ENCODE assay signal across 16 cellular contexts in genomic region chr19:55315956-55316525, GRCh38. TPM values are rescaled to one million over a fixed set of nuclear protein-coding genes. Genes with fewer than 3 reads are reported as not detected.
DNase-seq lines count a peak whose midpoint lies in the region; ATAC-seq, FAIRE-seq and TF ChIP-seq lines count a peak whose summit lies in the region.
"Had no signal": no experiment of that assay in that cellular context is flagged by ENCODE, and none has a peak within 500 bp of the region (broad histone marks: within the 10 kb centered on the region; RNA-seq: fewer than 3 reads in every experiment).

No MANE protein-coding gene starts in this region.

- H3K27ac Mint-ChIP-seq in activated CD4-positive, alpha-beta T cell treated with anti-CD3 and anti-CD28 coated beads for 36 hours = no peak overlapping the region
- H3K27ac Mint-ChIP-seq: CD8-positive, alpha-beta T cell; GM23338 had no signal

- no peaks in the 10 kb centered on the region for H3K36me3 Mint-ChIP-seq in activated CD4-positive, alpha-beta T cell treated with anti-CD3 and anti-CD28 coated beads for 36 hours (ENCODE audit: low read depth)
- H3K36me3 Mint-ChIP-seq: CD8-positive, alpha-beta T cell had no signal

- intact Hi-C loops in activated CD4-positive, alpha-beta T cell treated with anti-CD3 and anti-CD28 coated beads for 36 hours (cut with DNase I, micrococcal nuclease) = no loop called here

- no peaks in the 10 kb centered on the region for H3K36me3 ChIP-seq in bronchial epithelial cell (ENCODE audit: control insufficient read depth, insufficient read depth, low read length)
- H3K36me3 ChIP-seq in keratinocyte (ENCODE audit: control insufficient read depth in 2 of 2, extremely low read depth in 1 of 2, insufficient read depth in 2 of 2, low read length in 2 of 2) = no peaks in the 10 kb centered on the region
- no peaks in the 10 kb centered on the region for H3K36me3 ChIP-seq in osteoblast (ENCODE audit: insufficient read depth, low read length)

- H3K9me3 ChIP-seq in keratinocyte (ENCODE audit: control insufficient read depth, low read depth, low read length) (no peaks in the 10 kb centered on the region), osteoblast (ENCODE audit: low read depth, low read length) (no peaks in the 10 kb centered on the region)

- H3K4me3 Mint-ChIP-seq in activated CD4-positive, alpha-beta T cell treated with anti-CD3 and anti-CD28 coated beads for 36 hours = no peak overlapping the region
- H3K4me3 Mint-ChIP-seq: CD14-positive monocyte; CD8-positive, alpha-beta T cell; GM23338 had no signal

- POLR2A ChIA-PET in RWPE1 (lab: Yijun Ruan, JAX; ENCODE audit: low non-redundant PET) = interaction anchor here (0.5 kb wide), 1 partner anchor 45 kb away, joined by 6 read pairs; no protein-coding TSS in a partner anchor
- POLR2A ChIA-PET in activated CD4-positive, alpha-beta T cell treated with anti-CD3 and anti-CD28 coated beads for 36 hours (lab: Charles Lee) = no interaction called here

- CTCF ChIA-PET in RWPE1 (lab: Yijun Ruan, JAX) = interaction anchor here (0.6 to 0.7 kb wide), 2 partner anchors 14 to 75 kb away, joined by 3 read pairs; no protein-coding TSS in a partner anchor
- CTCF ChIA-PET in activated CD4-positive, alpha-beta T cell treated with anti-CD3 and anti-CD28 coated beads for 36 hours (lab: Charles Lee) = interaction anchor here (0.6 kb wide), 1 partner anchor 137 kb away, joined by 4 read pairs; no protein-coding TSS in a partner anchor

- TF ChIP-seq CTCF in RWPE1 (conservative IDR thresholded peaks at IDR 0.05; ENCODE audit: low read depth) (no peak), bronchial epithelial cell (IDR thresholded peaks at IDR 0.05; ENCODE audit: insufficient read depth, low read length, severe bottlenecking) (no peak), keratinocyte (optimal IDR thresholded peaks at IDR 0.05 in 1 of 3, IDR thresholded peaks at IDR 0.05 in 1 of 3, conservative IDR thresholded peaks at IDR 0.05 in 1 of 3; ENCODE audit: extremely low read depth in 1 of 3, insufficient read depth in 2 of 3, low read length in 3 of 3) (no peak), osteoblast (IDR thresholded peaks at IDR 0.05; ENCODE audit: extremely low read depth, low read depth, low read length) (no peak), D721Med (IDR thresholded peaks at IDR 0.05; ENCODE audit: insufficient read depth, missing control alignments) (no peak)

- DNase-seq in RWPE1 (ENCODE audit: low spot score) (peak; percentile 36), bronchial epithelial cell (ENCODE audit: low read depth) (peak; percentile 25), keratinocyte (ENCODE audit: low read depth, low spot score) (no peak), osteoblast (ENCODE audit: insufficient read length, low spot score, missing footprints) (peak; percentile 78), D721Med (ENCODE audit: insufficient read length, low spot score) (no peak), HuH-7 (ENCODE audit: low spot score) (no peak)
- no peak for DNase-seq in activated CD4-positive, alpha-beta T cell treated with anti-CD3 and anti-CD28 coated beads for 36 hours
- DNase-seq: CD8-positive, alpha-beta T cell; COR-L47; DND-41; GDM1; IMR-90 had no signal

- peak; percentile 73 for FAIRE-seq in bronchial epithelial cell (lab: Jason Lieb, UNC)
- FAIRE-seq in keratinocyte (lab: Jason Lieb, UNC) = peak; percentile 20
- no peak for FAIRE-seq in D721Med (lab: Jason Lieb, UNC)

- H2AFZ ChIP-seq in keratinocyte (ENCODE audit: control insufficient read depth, low read length) = no peak overlapping the region
- H2AFZ ChIP-seq in osteoblast (ENCODE audit: low read length) = no peak overlapping the region
- H2AFZ ChIP-seq: GM23338 had no signal

- no peak for ATAC-seq in activated CD4-positive, alpha-beta T cell treated with anti-CD3 and anti-CD28 coated beads for 36 hours
- ATAC-seq: CD8-positive, alpha-beta T cell; GM23338 had no signal

- H3K27me3 ChIP-seq in bronchial epithelial cell (ENCODE audit: control insufficient read depth, insufficient read depth, low read length) (no peaks in the 10 kb centered on the region), keratinocyte (ENCODE audit: control insufficient read depth, extremely low read depth, insufficient read depth, low read length) (peaks cover 11% of the 10 kb centered on the region), osteoblast (ENCODE audit: insufficient read depth, low read length) (no peaks in the 10 kb centered on the region)

- H3K9me3 Mint-ChIP-seq in activated CD4-positive, alpha-beta T cell treated with anti-CD3 and anti-CD28 coated beads for 36 hours (ENCODE audit: low read depth) = no peaks in the 10 kb centered on the region
- H3K9me3 Mint-ChIP-seq: CD8-positive, alpha-beta T cell; GM23338 had no signal

- dilution Hi-C loops in keratinocyte (cut with MboI; ENCODE audit: extremely low pct_ligation_motif_present, low sequenced_read_pairs) = no loop called here

- H3K79me2 ChIP-seq in keratinocyte (ENCODE audit: control insufficient read depth, insufficient read depth, low read length) = no peaks in the 10 kb centered on the region
- H3K79me2 ChIP-seq in osteoblast (ENCODE audit: insufficient read depth, low read length) = no peaks in the 10 kb centered on the region

- H3K9ac ChIP-seq in keratinocyte (ENCODE audit: control insufficient read depth, extremely low read depth, insufficient read depth, low read length) = no peak overlapping the region

- peak overlapping the region; percentile 25 for H3K27ac ChIP-seq in RWPE1
- H3K27ac ChIP-seq in keratinocyte (ENCODE audit: control insufficient read depth, insufficient read depth, low read length) = no peak overlapping the region
- no peak overlapping the region for H3K27ac ChIP-seq in osteoblast (ENCODE audit: low read depth, low read length)

- no peaks in the 10 kb centered on the region for H3K9me1 ChIP-seq in keratinocyte (ENCODE audit: control insufficient read depth, extremely low read depth, insufficient read depth, low read length)

- H3K4me2 ChIP-seq in keratinocyte (ENCODE audit: control insufficient read depth, extremely low read depth, insufficient read depth, low read depth, low read length) (peak overlapping the region; percentile 6), osteoblast (ENCODE audit: insufficient read depth, low read length) (no peak overlapping the region)
- H3K4me2 ChIP-seq: GM23338 had no signal

- peaks cover 6% of the 10 kb centered on the region for H3K4me1 ChIP-seq in keratinocyte (ENCODE audit: control insufficient read depth, extremely low read depth, insufficient read depth, low read length)
- H3K4me1 ChIP-seq in osteoblast (ENCODE audit: insufficient read depth, low read length) = no peaks in the 10 kb centered on the region

- H3K4me3 ChIP-seq in bronchial epithelial cell (ENCODE audit: low read depth, low read length) = no peak overlapping the region
- H3K4me3 ChIP-seq in keratinocyte (ENCODE audit: control insufficient read depth in 2 of 3, extremely low read depth in 1 of 3, insufficient read depth in 2 of 3, low read depth in 1 of 3, low read length in 3 of 3) = no peak overlapping the region
- H3K4me3 ChIP-seq in osteoblast (ENCODE audit: insufficient read depth, low read length) = no peak overlapping the region
- H3K4me3 ChIP-seq: GM23338 had no signal

- no peaks in the 10 kb centered on the region for H3K27me3 Mint-ChIP-seq in activated CD4-positive, alpha-beta T cell treated with anti-CD3 and anti-CD28 coated beads for 36 hours

- H3K4me1 Mint-ChIP-seq in activated CD4-positive, alpha-beta T cell treated with anti-CD3 and anti-CD28 coated beads for 36 hours = no peaks in the 10 kb centered on the region

- H4K20me1 ChIP-seq in keratinocyte (ENCODE audit: control insufficient read depth, extremely low read depth, insufficient read depth, low read length) = no peaks in the 10 kb centered on the region
- H4K20me1 ChIP-seq in osteoblast (ENCODE audit: insufficient read depth, low read length) = no peaks in the 10 kb centered on the region

RNA-seq across cellular contexts. Expression of gene TMEM150B, which starts 9.1 kb away (rescaled TPM):
- total RNA-seq in bronchial epithelial cell = not detected in 2 replicates
- polyA plus RNA-seq in keratinocyte = not detected in 3 replicates
- not detected for polyA plus RNA-seq in keratinocyte (2011; ENCODE audit: low read depth)
- not detected in 2 replicates for polyA plus RNA-seq in keratinocyte (2011; cell fraction: cytosol; rRNA removed)
- not detected in 2 replicates for polyA plus RNA-seq in keratinocyte (2011; cell fraction: nucleus; rRNA removed)
- not detected in 2 replicates for polyA plus RNA-seq in keratinocyte (2012; ENCODE audit: low replicate concordance)
- polyA minus RNA-seq in keratinocyte = not detected in 3 replicates
- polyA minus RNA-seq in keratinocyte (2011; cell fraction: cytosol; rRNA and poly(A)+ RNA removed) = not detected
- not detected in 2 replicates for polyA minus RNA-seq in keratinocyte (2011; cell fraction: nucleus; rRNA and poly(A)+ RNA removed)
- total RNA-seq in osteoblast = under 0.01 and 0.29 TPM in 2 replicates
- total RNA-seq in activated CD4-positive, alpha-beta T cell treated with anti-CD3 and anti-CD28 coated beads for 36 hours = not detected
- total RNA-seq: A673; CD8-positive, alpha-beta T cell; GM23338; IMR-90 had no signal
- polyA plus RNA-seq: BJ, IMR-90 had no signal

RNA-seq across cellular contexts. Expression of gene KMT5C, which starts 23.6 kb away (rescaled TPM):
- total RNA-seq in bronchial epithelial cell = 5.3 and 9.0 TPM in 2 replicates
- 4.3 to 7.4 TPM (median 6.5 TPM) in 3 replicates for polyA plus RNA-seq in keratinocyte
- 2.6 TPM for polyA plus RNA-seq in keratinocyte (2011; ENCODE audit: low read depth)
- 1.3 and 2.5 TPM in 2 replicates for polyA plus RNA-seq in keratinocyte (2011; cell fraction: cytosol; rRNA removed)
- polyA plus RNA-seq in keratinocyte (2011; cell fraction: nucleus; rRNA removed) = 16.1 and 21.9 TPM in 2 replicates
- 4.3 and 12.7 TPM in 2 replicates for polyA plus RNA-seq in keratinocyte (2012; ENCODE audit: low replicate concordance)
- 2.7 to 3.8 TPM (median 3.6 TPM) in 3 replicates for polyA minus RNA-seq in keratinocyte
- 6.5 TPM for polyA minus RNA-seq in keratinocyte (2011; cell fraction: cytosol; rRNA and poly(A)+ RNA removed)
- polyA minus RNA-seq in keratinocyte (2011; cell fraction: nucleus; rRNA and poly(A)+ RNA removed) = 8.1 and 13.8 TPM in 2 replicates
- 9.7 and 10.9 TPM in 2 replicates for total RNA-seq in osteoblast
- 10 to 100 TPM; 27.5 to 32.3 TPM for total RNA-seq in activated CD4-positive, alpha-beta T cell treated with anti-CD3 and anti-CD28 coated beads for 36 hours

RNA-seq across cellular contexts. Expression of gene BRSK1, which starts 32.2 kb away (rescaled TPM):
- 0.51 and 0.53 TPM in 2 replicates for total RNA-seq in bronchial epithelial cell
- 0.46 to 1.1 TPM (median 0.98 TPM) in 3 replicates for polyA plus RNA-seq in keratinocyte
- not detected for polyA plus RNA-seq in keratinocyte (2011; ENCODE audit: low read depth)
- polyA plus RNA-seq in keratinocyte (2011; cell fraction: cytosol; rRNA removed) = 0.63 and 1.7 TPM in 2 replicates
- polyA plus RNA-seq in keratinocyte (2011; cell fraction: nucleus; rRNA removed) = 2.8 and 5.4 TPM in 2 replicates
- polyA plus RNA-seq in keratinocyte (2012; ENCODE audit: low replicate concordance) = 0.38 and 1.1 TPM in 2 replicates
- polyA minus RNA-seq in keratinocyte = 0.13 to 2.7 TPM in 2 of 3 replicates, not detected in the other
- polyA minus RNA-seq in keratinocyte (2011; cell fraction: cytosol; rRNA and poly(A)+ RNA removed) = not detected
- 0.32 and 0.62 TPM in 2 replicates for polyA minus RNA-seq in keratinocyte (2011; cell fraction: nucleus; rRNA and poly(A)+ RNA removed)
- 1.8 and 4.0 TPM in 2 replicates for total RNA-seq in osteoblast
- 1 to 10 TPM; 4.1 to 4.5 TPM for total RNA-seq in activated CD4-positive, alpha-beta T cell treated with anti-CD3 and anti-CD28 coated beads for 36 hours
- polyA plus RNA-seq: CD14-positive monocyte had no signal

RNA-seq across cellular contexts. Expression of gene HSPBP1, which starts 36.1 kb away (rescaled TPM):
- total RNA-seq in bronchial epithelial cell (37.1 and 41.6 TPM in 2 replicates), osteoblast (20.6 and 26.4 TPM in 2 replicates)
- 20.2 to 26.7 TPM (median 24.7 TPM) in 3 replicates for polyA plus RNA-seq in keratinocyte
- 4.6 TPM for polyA plus RNA-seq in keratinocyte (2011; ENCODE audit: low read depth)
- 11.9 and 29.1 TPM in 2 replicates for polyA plus RNA-seq in keratinocyte (2011; cell fraction: cytosol; rRNA removed)
- 17.3 and 22.0 TPM in 2 replicates for polyA plus RNA-seq in keratinocyte (2011; cell fraction: nucleus; rRNA removed)
- 23.7 and 39.1 TPM in 2 replicates for polyA plus RNA-seq in keratinocyte (2012; ENCODE audit: low replicate concordance)
- polyA minus RNA-seq in keratinocyte = 12.8 to 23.0 TPM (median 15.5 TPM) in 3 replicates
- polyA minus RNA-seq in keratinocyte (2011; cell fraction: cytosol; rRNA and poly(A)+ RNA removed) = 59.9 TPM
- polyA minus RNA-seq in keratinocyte (2011; cell fraction: nucleus; rRNA and poly(A)+ RNA removed) = 13.4 and 15.5 TPM in 2 replicates
- 10 to 100 TPM; 41.1 to 45.2 TPM for total RNA-seq in activated CD4-positive, alpha-beta T cell treated with anti-CD3 and anti-CD28 coated beads for 36 hours

RNA-seq across cellular contexts. Expression of gene COX6B2, which starts 38.5 kb away (rescaled TPM):
- 0.26 and 0.64 TPM in 2 replicates for total RNA-seq in bronchial epithelial cell
- 1.4 to 6.5 TPM (median 1.7 TPM) in 3 replicates for polyA plus RNA-seq in keratinocyte
- 0.61 TPM for polyA plus RNA-seq in keratinocyte (2011; ENCODE audit: low read depth)
- polyA plus RNA-seq in keratinocyte (2011; cell fraction: cytosol; rRNA removed) = 0.53 and 1.1 TPM in 2 replicates
- polyA plus RNA-seq in keratinocyte (2011; cell fraction: nucleus; rRNA removed) = 17.5 and 31.9 TPM in 2 replicates
- 2.6 and 3.3 TPM in 2 replicates for polyA plus RNA-seq in keratinocyte (2012; ENCODE audit: low replicate concordance)
- polyA minus RNA-seq in keratinocyte = 1.3 to 1.7 TPM (median 1.3 TPM) in 3 replicates
- polyA minus RNA-seq in keratinocyte (2011; cell fraction: cytosol; rRNA and poly(A)+ RNA removed) = not detected
- polyA minus RNA-seq in keratinocyte (2011; cell fraction: nucleus; rRNA and poly(A)+ RNA removed) = 0.95 and 2.3 TPM in 2 replicates
- not detected in 2 replicates for total RNA-seq in osteoblast
- total RNA-seq in activated CD4-positive, alpha-beta T cell treated with anti-CD3 and anti-CD28 coated beads for 36 hours = under 1 TPM; 0.14 to 0.30 TPM
- total RNA-seq: A673, IMR-90 had no signal
- polyA plus RNA-seq: CD14-positive monocyte had no signal

Comparison
In these comparisons a context has a peak if more than half of its experiments do, and no peak if none do; other contexts are left out.
1. DNase-seq: peak in RWPE1 (single experiment), bronchial epithelial cell (single experiment) and osteoblast (single experiment); none in keratinocyte (single experiment), D721Med (single experiment), HuH-7 (single experiment) and activated CD4-positive, alpha-beta T cell treated with anti-CD3 and anti-CD28 coated beads for 36 hours (single experiment).